Comparison of ENCODE assay signal across 8 cellular contexts in genomic region chr20:2470051-2470431, GRCh38. TPM values are rescaled to one million over a fixed set of nuclear protein-coding genes. Genes with fewer than 3 reads are reported as not detected.
DNase-seq lines count a peak whose midpoint lies in the region; ATAC-seq and TF ChIP-seq lines count a peak whose summit lies in the region.

No MANE protein-coding gene starts in this region.

- intact Hi-C loops in transverse colon (cut with DNase I; ENCODE audit: low total_unique reads): no loop called here

- H3K4me3 ChIP-seq in parathyroid adenoma (ENCODE audit: low read depth, low read length) (peak overlapping the region; percentile 85), transverse colon (peak overlapping the region; percentile 64 to 81 (median 72))

- TF ChIP-seq CTCF in parathyroid adenoma (IDR thresholded peaks at IDR 0.05) (no peak), transverse colon (IDR thresholded peaks at IDR 0.05) (no peak)

- H3K4me2 ChIP-seq in parathyroid adenoma (ENCODE audit: low read length): peak overlapping the region; percentile 92

- no peaks in the 10 kb centered on the region for H3K9me3 ChIP-seq in parathyroid adenoma (ENCODE audit: control insufficient read depth, low read length)
- H3K9me3 ChIP-seq in transverse colon: no peaks in the 10 kb centered on the region

- H3K9ac ChIP-seq in parathyroid adenoma: peak overlapping the region; percentile 73

- no peaks in the 10 kb centered on the region for H3K27me3 ChIP-seq in parathyroid adenoma (ENCODE audit: control insufficient read depth, insufficient read depth, low read length)
- no peaks in the 10 kb centered on the region for H3K27me3 ChIP-seq in transverse colon

- no peak for TF ChIP-seq POLR2A in transverse colon (IDR thresholded peaks at IDR 0.05)

- DNase-seq in Ammon's horn (ENCODE audit: low spot score) (peak; percentile 60), HT-29 (ENCODE audit: low spot score) (peak; percentile 41), RPMI8226 (peak; percentile 64), germinal center (ENCODE audit: low spot score) (peak; percentile 78), transverse colon (peak; percentile 46)
- peak; percentile 68 for DNase-seq in activated naive CD4-positive, alpha-beta T cell treated with Interleukin-2 at 50 U/mL for 16 hours

- H3K36me3 ChIP-seq in parathyroid adenoma (ENCODE audit: control insufficient read depth, insufficient read depth, low read length) (no peaks in the 10 kb centered on the region), transverse colon (peaks cover 0 to 22% (median 12%) of the 10 kb centered on the region in 4 donors)

- TF ChIP-seq EP300 in transverse colon (IDR thresholded peaks at IDR 0.05; ENCODE audit: low read depth): no peak

- H3K4me1 ChIP-seq in parathyroid adenoma: peaks cover 4% of the 10 kb centered on the region
- peaks cover 12 to 25% (median 17%) of the 10 kb centered on the region in 4 donors for H3K4me1 ChIP-seq in transverse colon

- H3K79me2 ChIP-seq in parathyroid adenoma: peaks cover 18% of the 10 kb centered on the region

- in situ Hi-C loops in transverse colon (cut with MboI; ENCODE audit: low pct_ligation_motif_present in 1 of 4, low pct_unique_long_range_greater_than_20kb in 1 of 4, low sequenced_read_pairs in 3 of 4): loop anchor here in 1 of 4 donors (25.0 kb wide), 1 partner anchor 258 kb away; no protein-coding TSS in a partner anchor

- peak overlapping the region; percentile 98 for H2AFZ ChIP-seq in parathyroid adenoma

- whole genome bisulfite sequencing in transverse colon (ENCODE audit: low coverage in 1 of 2), 2 donors: 0% methylated on average over 16 of the region's 16 CpGs; no CpG with 5 or more reads in 1 of the 2 donors

- peak; percentile 9 for ATAC-seq in GM19324 (IDR thresholded peaks at IDR 0.05; ENCODE audit: low FRiP score, unreplicated experiment)

- H3K27ac ChIP-seq in parathyroid adenoma (peak overlapping the region; percentile 91), transverse colon (peak overlapping the region; percentile 92 to 96 (median 92))

RNA-seq across cellular contexts. Expression of gene SNRPB, which starts 0.5 kb away (rescaled TPM):
- total RNA-seq in HT-29 (2014; rRNA removed; shearing (Covaris generic)): 649 and 692 TPM in 2 replicates
- total RNA-seq in transverse colon: 100 to 1,000 TPM in 3 of 4 donors, 10 to 100 TPM in 1; 50.9 to 144 (median 125) TPM

RNA-seq across cellular contexts. Expression of gene ZNF343, which starts 38.7 kb away (rescaled TPM):
- 1.2 and 5.0 TPM in 2 replicates for total RNA-seq in HT-29 (2014; rRNA removed; shearing (Covaris generic))
- 1 to 10 TPM; 2.4 to 9.8 (median 6.1) TPM for total RNA-seq in transverse colon

Comparison
In these comparisons a context has a peak if more than half of its experiments do, and no peak if none do; other contexts are left out.
1. Peak in every context shown above with its lines: DNase-seq, ATAC-seq, H3K4me3 ChIP-seq and H3K27ac ChIP-seq.